ENCODE assay signal across 18 cellular contexts in genomic region chr15:56667517-56667916, GRCh38.
DNase-seq lines count a peak whose midpoint lies in the region; ATAC-seq and TF ChIP-seq lines count a peak whose summit lies in the region.
"Had no signal": no experiment of that assay in that cellular context is flagged by ENCODE, and none has a peak within 500 bp of the region (broad histone marks: within the 10 kb centered on the region; RNA-seq: fewer than 3 reads in every experiment).

No MANE protein-coding gene starts in this region.

- H3K36me3 ChIP-seq in liver (ENCODE audit: control insufficient read depth in 4 of 4, insufficient read depth in 3 of 4, low read depth in 1 of 4, low read length in 3 of 4) = peaks cover 0 to 30% (median 27%) of the 10 kb centered on the region in 4 donors
- H3K36me3 ChIP-seq: SJCRH30 had no signal

- DNase-seq in HT-29 (ENCODE audit: low spot score) = peak; percentile 40
- DNase-seq in SK-MEL-5 (ENCODE audit: low read depth, low spot score) = peak; percentile 23
- peak; percentile 14 for DNase-seq in pons (ENCODE audit: low spot score)
- DNase-seq in NCI-H2029 treated with DMSO at 0.1 percent for 48 hours (lab: John Stamatoyannopoulos, UW) = no peak
- DNase-seq in foreskin fibroblast = no peak
- DNase-seq: BE2C; CD4-positive, alpha-beta memory T cell; GDM1; NCI-H1105 treated with DMSO at 0.1 percent for 48 hours; NCI-H187; NCI-H446 treated with DMSO at 0.1 percent for 48 hours; NK-92 treated with Interleukin-12 subunit alpha and Interleukin-12 subunit beta, amount 100 ng/mL, for 24 hours; RPMI8226; SJCRH30 had no signal

- no peak for TF ChIP-seq RAD21 in liver (IDR thresholded peaks at IDR 0.05)

- H3K9me3 ChIP-seq in liver (ENCODE audit: control insufficient read depth in 4 of 4, low read length in 3 of 4) = no peaks in the 10 kb centered on the region
- H3K9me3 ChIP-seq: BE2C, SJCRH30 had no signal

- H3K4me3 ChIP-seq in liver (ENCODE audit: low read depth in 1 of 3, low read length in 3 of 3) (no peak overlapping the region), foreskin fibroblast (ENCODE audit: low read depth in 1 of 2, low read length in 2 of 2) (no peak overlapping the region)
- H3K4me3 ChIP-seq: SJCRH30 had no signal

- 15% methylated on average over 1 of the region's 1 CpG for WGBS in liver

- peaks cover 0 to 4% (median 0%) of the 10 kb centered on the region in 4 donors for H3K4me1 ChIP-seq in liver (ENCODE audit: control insufficient read depth in 4 of 4, insufficient read depth in 4 of 4, low read length in 3 of 4)
- H3K4me1 ChIP-seq: BE2C, SJCRH30 had no signal

- no peak overlapping the region for H3K9ac ChIP-seq in liver (ENCODE audit: low read depth in 1 of 2, low read length in 2 of 2)
- H3K9ac ChIP-seq: KMS-11 had no signal

- no peak overlapping the region for H3K27ac ChIP-seq in liver (ENCODE audit: low read depth in 1 of 2, low read length in 2 of 2)
- H3K27ac ChIP-seq: KMS-11, SJCRH30 had no signal

- in situ Hi-C loops in SK-MEL-5 (cut with HindIII; ENCODE audit: low pct_unique_long_range_greater_than_20kb, low sequenced_read_pairs) = no loop called here

- TF ChIP-seq CTCF in liver (IDR thresholded peaks at IDR 0.05; ENCODE audit: low read depth, low read length, missing input control) = no peak
- TF ChIP-seq CTCF in foreskin fibroblast (IDR thresholded peaks at IDR 0.05; ENCODE audit: low read depth, low read length) = no peak

- no peaks in the 10 kb centered on the region for H3K27me3 ChIP-seq in liver (ENCODE audit: control insufficient read depth in 4 of 4, insufficient read depth in 4 of 4, low read length in 3 of 4)
- H3K27me3 ChIP-seq: BE2C, SJCRH30 had no signal

- ATAC-seq in SK-N-SH treated with all-trans-retinoic acid at 6 μM for 48 hours = no peak
- no peak for ATAC-seq in HG02642 (IDR thresholded peaks at IDR 0.05; ENCODE audit: poor library complexity, unreplicated experiment)

TF ChIP-seq in liver, 16 proteins besides CTCF, POLR2A, EP300 and RAD21 (continues in another document):
- TF ChIP-seq FOXA2 (IDR thresholded peaks at IDR 0.05) (peak; percentile 47), FOXA1 (IDR thresholded peaks at IDR 0.05) (peak; percentile 56), ZBTB33 (IDR thresholded peaks at IDR 0.05) (no peak), NR2F2 (IDR thresholded peaks at IDR 0.05) (no peak), JUND (IDR thresholded peaks at IDR 0.05) (no peak), SP1 (IDR thresholded peaks at IDR 0.05) (no peak), RXRA (IDR thresholded peaks at IDR 0.05) (peak in 1 of 2 donors; percentile 7), EGR1 (IDR thresholded peaks at IDR 0.05; ENCODE audit: low read depth in 2 of 2) (no peak), REST (IDR thresholded peaks at IDR 0.05) (no peak), MAX (IDR thresholded peaks at IDR 0.05) (peak; percentile 19), YY1 (IDR thresholded peaks at IDR 0.05) (no peak)

TF ChIP-seq in SK-N-SH treated with all-trans-retinoic acid at 6 μM for 48 hours, 23 proteins besides CTCF, POLR2A, EP300 and RAD21:
- no peak for TF ChIP-seq ZNF70 (CRISPR knock-in tag; IDR thresholded peaks at IDR 0.05)
- TF ChIP-seq GLIS3 (CRISPR knock-in tag; IDR thresholded peaks at IDR 0.05) = no peak
- TF ChIP-seq ZFP3 (CRISPR knock-in tag; IDR thresholded peaks at IDR 0.05) = no peak
- TF ChIP-seq ZC3H10 (CRISPR knock-in tag; IDR thresholded peaks at IDR 0.05) = no peak
- TF ChIP-seq TSHZ2 (CRISPR knock-in tag; IDR thresholded peaks at IDR 0.05) = no peak
- TF ChIP-seq ZNF565 (CRISPR knock-in tag; conservative IDR thresholded peaks at IDR 0.05; ENCODE audit: low read depth) = no peak
- no peak for TF ChIP-seq PATZ1 (CRISPR knock-in tag; IDR thresholded peaks at IDR 0.05; ENCODE audit: borderline replicate concordance)
- no peak for TF ChIP-seq PPARA (CRISPR knock-in tag; IDR thresholded peaks at IDR 0.05; ENCODE audit: borderline replicate concordance)
- TF ChIP-seq CSRNP3 (CRISPR knock-in tag; IDR thresholded peaks at IDR 0.05) = no peak
- TF ChIP-seq ISL1 (CRISPR knock-in tag; IDR thresholded peaks at IDR 0.05) = no peak
- TF ChIP-seq ESRRG (CRISPR knock-in tag; IDR thresholded peaks at IDR 0.05) = no peak
- TF ChIP-seq TCF4 (CRISPR knock-in tag; IDR thresholded peaks at IDR 0.05; ENCODE audit: borderline replicate concordance) = no peak
- no peak for TF ChIP-seq SNAI2 (CRISPR knock-in tag; IDR thresholded peaks at IDR 0.05)
- TF ChIP-seq CSDC2 (CRISPR knock-in tag; IDR thresholded peaks at IDR 0.05) = no peak
- TF ChIP-seq POU6F1 (CRISPR knock-in tag; IDR thresholded peaks at IDR 0.05; ENCODE audit: borderline replicate concordance, low read depth) = no peak

Comparison
In these comparisons a context has a peak if more than half of its experiments do, and no peak if none do; other contexts are left out.
1. DNase-seq: peak in HT-29 (single experiment), SK-MEL-5 (single experiment) and pons (single experiment); none in NCI-H2029 treated with DMSO at 0.1 percent for 48 hours (single experiment) and foreskin fibroblast (0 of 2).